In genomic region chr1:89953072-89953626, GRCh38 we compare ENCODE assay signal across 8 cellular contexts. TPM values are rescaled to one million over a fixed set of nuclear protein-coding genes. Genes with fewer than 3 reads are reported as not detected.
DNase-seq lines count a peak whose midpoint lies in the region; ATAC-seq and TF ChIP-seq lines count a peak whose summit lies in the region.

No MANE protein-coding gene starts in this region.

- H3K27me3 ChIP-seq in ACC112 (ENCODE audit: insufficient read depth, low read length) (no peaks in the 10 kb centered on the region), SJCRH30 (no peaks in the 10 kb centered on the region)

- peaks cover 10 to 12% (median 11%) of the 10 kb centered on the region in 3 donors for H3K4me1 Mint-ChIP-seq in naive B cell

- H3K4me3 Mint-ChIP-seq in naive B cell: peak overlapping the region in 1 of 8 donors; percentile 55

- peak; percentile 64 to 67 for DNase-seq in SJCRH30
- peak; percentile 66 to 91 for DNase-seq in cardiac fibroblast (ENCODE audit: low read depth in 2 of 2)
- peak; percentile 0 for DNase-seq in naive B cell
- DNase-seq in NCI-H2107 (lab: John Stamatoyannopoulos, UW): no peak

- H2AFZ ChIP-seq in ACC112 (ENCODE audit: low read length, unreplicated experiment): peak overlapping the region; percentile 56

- H3K36me3 ChIP-seq in ACC112 (ENCODE audit: insufficient read depth, low read length): no peaks in the 10 kb centered on the region
- H3K36me3 ChIP-seq in SJCRH30: no peaks in the 10 kb centered on the region

- H3K36me3 Mint-ChIP-seq in naive B cell: peaks cover 0 to 2% of the 10 kb centered on the region in 2 donors

- H3K4me1 ChIP-seq in ACC112 (ENCODE audit: control insufficient read depth, insufficient read depth, low read length, unreplicated experiment) (peaks cover 32% of the 10 kb centered on the region), SJCRH30 (peaks cover 22% of the 10 kb centered on the region)

- H3K4me3 ChIP-seq in ACC112 (ENCODE audit: low read depth, low read length): no peak overlapping the region
- no peak overlapping the region for H3K4me3 ChIP-seq in SJCRH30
- H3K4me3 ChIP-seq in cardiac fibroblast (replicated peaks in 1 of 2; ENCODE audit: low read depth in 2 of 2, low read length in 2 of 2): no peak overlapping the region

- H3K9me3 Mint-ChIP-seq in naive B cell: no peaks in the 10 kb centered on the region

- no peak overlapping the region for H3K27ac Mint-ChIP-seq in naive B cell

- no peaks in the 10 kb centered on the region for H3K27me3 Mint-ChIP-seq in naive B cell

- no peaks in the 10 kb centered on the region for H3K79me2 ChIP-seq in ACC112 (ENCODE audit: control insufficient read depth, insufficient read depth, low read length, unreplicated experiment)

- H3K27ac ChIP-seq in ACC112 (ENCODE audit: low read depth, low read length) (peak overlapping the region; percentile 94), SJCRH30 (no peak overlapping the region; the same call in 1 of the 2 replicates)

- peak; percentile 43 for TF ChIP-seq CTCF in GM12874 (IDR thresholded peaks at IDR 0.05; ENCODE audit: insufficient read depth, low read depth, low read length)
- TF ChIP-seq CTCF in cardiac fibroblast (IDR thresholded peaks at IDR 0.05; ENCODE audit: low read depth, low read length): no peak

- peak; percentile 55 for ATAC-seq in HG03097 (IDR thresholded peaks at IDR 0.05; ENCODE audit: low FRiP score, unreplicated experiment)
- peak; percentile 37 to 47 for ATAC-seq in naive B cell (ENCODE audit: low read depth in 2 of 2)
- ATAC-seq in HG02588 (IDR thresholded peaks at IDR 0.05; ENCODE audit: unreplicated experiment): no peak

- no peaks in the 10 kb centered on the region for H3K9me3 ChIP-seq in SJCRH30 (replicated peaks)

RNA-seq across cellular contexts. Expression of gene ZNF326, which starts 41.8 kb away (rescaled TPM):
- 20.6 and 25.8 TPM in 2 replicates for total RNA-seq in SJCRH30 (2014; rRNA removed; shearing (Covaris generic))
- polyA plus RNA-seq in naive B cell (ENCODE audit: low read depth in 6 of 6): 10 to 100 TPM in 4 of 6 donors, 1 to 10 TPM in 2; 7.8 to 15.8 (median 12.0) TPM
